19 cellular contexts compared by ENCODE assay signal in genomic region chrX:25872786-25873185, GRCh38.
"Had no signal": no experiment of that assay in that cellular context is flagged by ENCODE, and none has a peak within 500 bp of the region (broad histone marks: within the 10 kb centered on the region; RNA-seq: fewer than 3 reads in every experiment).

No MANE protein-coding gene starts in this region.

- H3K36me3 ChIP-seq: prostate gland, right lobe of liver, spleen, stomach, thoracic aorta had no signal

- H3K4me1 ChIP-seq: parathyroid adenoma, prostate gland, right lobe of liver, spleen, stomach had no signal

- ATAC-seq: effector memory CD8-positive, alpha-beta T cell; right lobe of liver had no signal

- H3K4me3 ChIP-seq: hepatocyte, prostate gland, right lobe of liver, spleen, stomach, thoracic aorta had no signal

- DNase-seq: effector memory CD8-positive, alpha-beta T cell; erythroblast; mesendoderm; naive B cell; occipital lobe; retina; right lobe of liver; spleen; stimulated activated CD4-positive, alpha-beta T cell treated with anti-CD3 and anti-CD28 coated beads, Interleukin-15, amount 100 ng/mL, for 24 hours; stimulated activated CD4-positive, alpha-beta T cell treated with anti-CD3 and anti-CD28 coated beads, Interleukin-1b, Interleukin-23, amount 100 ng/mL, for 48 hours; stimulated activated CD4-positive, alpha-beta T cell treated with anti-CD3 and anti-CD28 coated beads, Interleukin-4, amount 100 ng/mL, for 4 hours; stimulated activated naive CD4-positive, alpha-beta T cell; stomach; substantia nigra; trophoblast cell had no signal

- H3K27me3 ChIP-seq: hepatocyte, right lobe of liver, spleen, stomach had no signal

- H3K9me3 ChIP-seq: prostate gland, right lobe of liver, spleen, stomach, thoracic aorta had no signal

- H3K27ac ChIP-seq: hepatocyte, parathyroid adenoma, prostate gland, right lobe of liver, spleen, stomach, thoracic aorta had no signal
